In the genomic region with DNA sequence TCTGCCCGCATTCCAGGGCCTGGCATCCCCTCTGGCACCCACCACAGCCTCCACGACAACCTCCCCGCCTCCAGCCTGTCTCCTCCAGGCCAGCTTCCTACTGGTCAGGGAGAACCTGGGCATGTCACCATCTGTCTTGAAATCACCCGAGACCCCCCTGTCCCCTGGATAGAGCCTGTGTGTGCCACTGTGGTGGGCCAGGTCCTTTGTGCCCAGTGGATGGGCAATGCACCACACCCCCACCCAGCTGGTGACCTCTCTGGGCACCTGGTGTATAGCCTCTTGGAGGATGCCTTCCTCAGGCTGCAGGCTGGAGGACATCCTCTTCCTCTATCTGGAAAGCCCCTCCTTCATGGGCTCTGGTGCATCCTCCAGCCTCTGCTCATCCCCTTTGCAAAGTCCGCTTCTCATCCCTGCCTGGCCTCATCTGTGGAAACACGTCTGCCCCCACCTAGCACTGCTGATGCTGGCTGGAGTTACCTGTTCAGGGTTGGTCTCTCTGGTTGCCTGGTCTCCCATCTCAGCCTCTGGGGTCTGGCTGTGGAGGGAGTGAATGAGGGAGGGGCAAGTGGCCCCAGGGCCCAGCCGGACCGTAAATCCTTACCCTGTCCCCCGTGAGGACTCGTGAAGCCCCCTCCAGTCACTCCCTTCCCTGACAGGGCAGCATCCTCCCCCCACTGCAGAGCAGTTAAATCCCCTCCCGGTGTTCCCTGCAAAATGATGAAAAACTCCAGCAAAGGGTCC, we compare ENCODE assay signal across 24 cellular contexts.
"Had no signal": no experiment of that assay in that cellular context is flagged by ENCODE, and none has a peak within 500 bp of the region (broad histone marks: within the 10 kb centered on the region; RNA-seq: fewer than 3 reads in every experiment).

No MANE protein-coding gene starts in this region.

- H3K27ac Mint-ChIP-seq: activated B cell treated with CpG ODN at 0.5 μM for 24 hours; activated CD4-positive, alpha-beta T cell treated with anti-CD3 and anti-CD28 coated beads for 36 hours; activated naive CD8-positive, alpha-beta T cell treated with anti-CD3 and anti-CD28 coated beads for 36 hours; endodermal cell; T-helper 1 cell treated with Interleukin-12 subunit alpha and Interleukin-12 subunit beta and Interleukin-4 antibody, amounts not matched to agents 30 μg/mL and 1 μg/mL, for 36 hours had no signal

- H3K36me3 ChIP-seq: breast epithelium, colonic mucosa, gastroesophageal sphincter, lower lobe of right lung, thoracic aorta, upper lobe of right lung had no signal

- H3K27ac ChIP-seq: breast epithelium, colonic mucosa, epithelial cell of prostate, gastroesophageal sphincter, lower lobe of right lung, thoracic aorta, upper lobe of right lung had no signal

- H3K9me3 Mint-ChIP-seq: activated B cell treated with CpG ODN at 0.5 μM for 24 hours; activated naive CD8-positive, alpha-beta T cell treated with anti-CD3 and anti-CD28 coated beads for 36 hours; T-helper 1 cell treated with Interleukin-12 subunit alpha and Interleukin-12 subunit beta and Interleukin-4 antibody, amounts not matched to agents 30 μg/mL and 1 μg/mL, for 36 hours had no signal

- H3K27me3 ChIP-seq: colonic mucosa, upper lobe of right lung had no signal

- H3K4me1 ChIP-seq: breast epithelium, colonic mucosa, gastroesophageal sphincter, lower lobe of right lung, upper lobe of right lung had no signal

- DNase-seq: activated B cell treated with CpG ODN at 0.5 μM for 24 hours; activated CD4-positive, alpha-beta T cell treated with anti-CD3 and anti-CD28 coated beads for 36 hours; activated CD4-positive, alpha-beta T cell treated with anti-CD3 and anti-CD28 coated beads, Interleukin-2, amount 50 U/mL, for 48 hours; activated naive CD4-positive, alpha-beta T cell; activated naive CD8-positive, alpha-beta T cell treated with anti-CD3 and anti-CD28 coated beads for 36 hours; activated T-cell treated with anti-CD3 and anti-CD28 coated beads, Interleukin-2, amount 50 U/mL, for 1 hour; colonic mucosa; endodermal cell; hypothalamus; left colon; lower lobe of right lung; mesendoderm; naive B cell; nucleus accumbens; stimulated activated CD4-positive, alpha-beta T cell treated with anti-CD3 and anti-CD28 coated beads, Interleukin-12 subunit alpha, Interleukin-12 subunit beta, amount 100 ng/mL, for 4 hours; T1000; upper lobe of right lung had no signal

- H3K36me3 Mint-ChIP-seq: activated naive CD8-positive, alpha-beta T cell treated with anti-CD3 and anti-CD28 coated beads for 36 hours; naive B cell had no signal

- H3K27me3 Mint-ChIP-seq: activated naive CD8-positive, alpha-beta T cell treated with anti-CD3 and anti-CD28 coated beads for 36 hours had no signal

- H3K4me3 Mint-ChIP-seq: activated B cell treated with CpG ODN at 0.5 μM for 24 hours; activated CD4-positive, alpha-beta T cell treated with anti-CD3 and anti-CD28 coated beads for 36 hours; activated naive CD8-positive, alpha-beta T cell treated with anti-CD3 and anti-CD28 coated beads for 36 hours; endodermal cell; T-helper 1 cell treated with Interleukin-12 subunit alpha and Interleukin-12 subunit beta and Interleukin-4 antibody, amounts not matched to agents 30 μg/mL and 1 μg/mL, for 36 hours had no signal

- H3K4me3 ChIP-seq: breast epithelium, colonic mucosa, gastroesophageal sphincter, lower lobe of right lung, thoracic aorta, upper lobe of right lung had no signal

- ATAC-seq: activated CD4-positive, alpha-beta T cell treated with anti-CD3 and anti-CD28 coated beads for 36 hours; gastroesophageal sphincter; left colon; lower lobe of right lung; upper lobe of right lung had no signal

- FAIRE-seq: astrocyte, islet of Langerhans had no signal

- H3K9me3 ChIP-seq: colonic mucosa, lower lobe of right lung, thoracic aorta, upper lobe of right lung had no signal

- H3K4me1 Mint-ChIP-seq: activated B cell treated with CpG ODN at 0.5 μM for 24 hours; activated CD4-positive, alpha-beta T cell treated with anti-CD3 and anti-CD28 coated beads for 36 hours; activated naive CD8-positive, alpha-beta T cell treated with anti-CD3 and anti-CD28 coated beads for 36 hours; endodermal cell; naive B cell had no signal
